Comparison of ENCODE assay signal across 8 cellular contexts in genomic region chr19:13764821-13765394, GRCh38. TPM values are rescaled to one million over a fixed set of nuclear protein-coding genes. Genes with fewer than 3 reads are reported as not detected.
A peak's percentile ranks its signal among the peaks of the same experiment; 100 is the strongest.
DNase-seq lines count a peak whose midpoint lies in the region; ATAC-seq and TF ChIP-seq lines count a peak whose summit lies in the region.

No MANE protein-coding gene starts in this region.

- H3K27me3 ChIP-seq in CD4-positive, alpha-beta T cell (ENCODE audit: control insufficient read depth, insufficient read depth, low read length), result no peaks in the 10 kb centered on the region
- peaks cover 5% of the 10 kb centered on the region for H3K27me3 ChIP-seq in HUES64 (ENCODE audit: insufficient read depth, low read length)

- peak overlapping the region; percentile 73 for H3K4me3 ChIP-seq in HUES64 (ENCODE audit: low read length)

- H3K27ac Mint-ChIP-seq in CD4-positive, alpha-beta T cell, result peak overlapping the region; percentile 80
- peak overlapping the region; percentile 69 for H3K27ac Mint-ChIP-seq in activated CD8-positive, alpha-beta memory T cell treated with anti-CD3 and anti-CD28 coated beads, Interleukin-2, amount 10 ng/mL, durations not matched to agents 7 days and 5 days
- peak overlapping the region in 2 of 3 experiments; percentile 27 to 44 for H3K27ac Mint-ChIP-seq in nephron

- no peak for TF ChIP-seq POLR2A in erythroblast (IDR thresholded peaks at IDR 0.05; ENCODE audit: low read length)

- H3K36me3 ChIP-seq in HUES64 (ENCODE audit: insufficient read depth, low read length), result peaks cover 40% of the 10 kb centered on the region

- intact Hi-C loops in CD4-positive, alpha-beta T cell (cut with DNase I, micrococcal nuclease), result loop anchor here in 1 of 2 experiments (1.0 kb wide), 1 partner anchor 18 kb away; a partner anchor contains a TSS

- POLR2A ChIA-PET in CD4-positive, alpha-beta T cell (lab: Charles Lee), result interaction anchor here (0.8 to 3.6 kb wide), 8 partner anchors 9 to 97 kb away, joined by 3 to 22 read pairs (median 6); partner anchors contain the start of genes C19orf53 and ZSWIM4

- H3K4me1 Mint-ChIP-seq in CD4-positive, alpha-beta T cell (ENCODE audit: low read depth), result peaks cover 21% of the 10 kb centered on the region
- peaks cover 24% of the 10 kb centered on the region for H3K4me1 Mint-ChIP-seq in activated CD8-positive, alpha-beta memory T cell treated with anti-CD3 and anti-CD28 coated beads, Interleukin-2, amount 10 ng/mL, durations not matched to agents 7 days and 5 days
- peaks cover 7% of the 10 kb centered on the region for H3K4me1 Mint-ChIP-seq in nephron

- peak; percentile 67 for ATAC-seq in CD4-positive, alpha-beta T cell (ENCODE audit: poor library complexity)
- ATAC-seq in activated CD8-positive, alpha-beta memory T cell treated with anti-CD3 and anti-CD28 coated beads, Interleukin-2, amount 10 ng/mL, durations not matched to agents 7 days and 5 days, result peak; percentile 67
- no peak for ATAC-seq in HG03135 (IDR thresholded peaks at IDR 0.05; ENCODE audit: unreplicated experiment)

- peaks cover 47% of the 10 kb centered on the region for H3K36me3 Mint-ChIP-seq in CD4-positive, alpha-beta T cell (ENCODE audit: low read depth)
- peaks cover 20% of the 10 kb centered on the region for H3K36me3 Mint-ChIP-seq in activated CD8-positive, alpha-beta memory T cell treated with anti-CD3 and anti-CD28 coated beads, Interleukin-2, amount 10 ng/mL, durations not matched to agents 7 days and 5 days
- peaks cover 30% of the 10 kb centered on the region for H3K36me3 Mint-ChIP-seq in nephron (ENCODE audit: low read depth)

- 4% methylated on average over 48 of the region's 48 CpGs for WGBS in HUES64

- H3K9ac ChIP-seq in HUES64 (ENCODE audit: low read depth, low read length), result peak overlapping the region; percentile 61

- CTCF ChIA-PET in CD4-positive, alpha-beta T cell (lab: Charles Lee), result no interaction called here
- CTCF ChIA-PET in activated CD8-positive, alpha-beta memory T cell treated with anti-CD3 and anti-CD28 coated beads, Interleukin-2, amount 10 ng/mL, durations not matched to agents 7 days and 5 days (lab: Charles Lee), result interaction anchor here (0.9 to 2.6 kb wide), 8 partner anchors 9 to 372 kb away, joined by 3 to 15 read pairs (median 5); partner anchors contain the start of genes ASF1B and C19orf53

- H3K27me3 Mint-ChIP-seq in CD4-positive, alpha-beta T cell, result no peaks in the 10 kb centered on the region
- H3K27me3 Mint-ChIP-seq in activated CD8-positive, alpha-beta memory T cell treated with anti-CD3 and anti-CD28 coated beads, Interleukin-2, amount 10 ng/mL, durations not matched to agents 7 days and 5 days, result no peaks in the 10 kb centered on the region
- H3K27me3 Mint-ChIP-seq in nephron (ENCODE audit: low read depth), result no peaks in the 10 kb centered on the region

- no peaks in the 10 kb centered on the region for H3K9me3 Mint-ChIP-seq in CD4-positive, alpha-beta T cell
- H3K9me3 Mint-ChIP-seq in activated CD8-positive, alpha-beta memory T cell treated with anti-CD3 and anti-CD28 coated beads, Interleukin-2, amount 10 ng/mL, durations not matched to agents 7 days and 5 days (ENCODE audit: low read depth), result no peaks in the 10 kb centered on the region
- H3K9me3 Mint-ChIP-seq in nephron, result no peaks in the 10 kb centered on the region

- no peak for TF ChIP-seq CTCF in CD4-positive, alpha-beta T cell (IDR thresholded peaks at IDR 0.05)
- no peak for TF ChIP-seq CTCF in nephron (IDR thresholded peaks at IDR 0.05; ENCODE audit: unreplicated experiment in 3 of 3)

- H3K9me3 ChIP-seq in CD4-positive, alpha-beta T cell (ENCODE audit: control insufficient read depth, low read length), result no peaks in the 10 kb centered on the region
- H3K9me3 ChIP-seq in HUES64 (ENCODE audit: insufficient read depth, low read depth, low read length), result no peaks in the 10 kb centered on the region

- H3K27ac ChIP-seq in CD4-positive, alpha-beta T cell (ENCODE audit: low read depth, low read length), result no peak overlapping the region
- no peak overlapping the region for H3K27ac ChIP-seq in HUES64 (ENCODE audit: low read depth, low read length)

- DNase-seq in CD4-positive, alpha-beta T cell, result peak in 7 of 10 experiments; percentile 12 to 47 (median 32)
- DNase-seq in activated CD8-positive, alpha-beta memory T cell treated with anti-CD3 and anti-CD28 coated beads, Interleukin-2, amount 10 ng/mL, durations not matched to agents 7 days and 5 days, result peak; percentile 55
- DNase-seq in erythroblast (lab: John Stamatoyannopoulos, UW) (peak; percentile 58 to 60), GM19238 (ENCODE audit: insufficient read length, low spot score) (no peak), putamen (ENCODE audit: low spot score) (no peak)

- no peaks in the 10 kb centered on the region for H3K4me1 ChIP-seq in HUES64 (ENCODE audit: insufficient read depth, low read length)

- peak overlapping the region; percentile 94 for H3K4me3 Mint-ChIP-seq in CD4-positive, alpha-beta T cell
- H3K4me3 Mint-ChIP-seq in activated CD8-positive, alpha-beta memory T cell treated with anti-CD3 and anti-CD28 coated beads, Interleukin-2, amount 10 ng/mL, durations not matched to agents 7 days and 5 days, result peak overlapping the region; percentile 76
- H3K4me3 Mint-ChIP-seq in nephron, result peak overlapping the region; percentile 88 to 91 (median 89)

RNA-seq across cellular contexts. Expression of gene MRI1, which starts 0.6 kb away (rescaled TPM):
- total RNA-seq in CD4-positive, alpha-beta T cell, result 10 to 100 TPM; 20.4 to 21.1 TPM
- polyA plus RNA-seq in HUES64 (2013, experiment 1 of 2), result 11.9 TPM
- 10.8 TPM for polyA plus RNA-seq in HUES64 (2013, experiment 2 of 2)
- 10 to 100 TPM; 51.7 to 59.3 TPM for total RNA-seq in activated CD8-positive, alpha-beta memory T cell treated with anti-CD3 and anti-CD28 coated beads, Interleukin-2, amount 10 ng/mL, durations not matched to agents 7 days and 5 days

RNA-seq across cellular contexts. Expression of gene C19orf53, which starts 9.3 kb away (rescaled TPM):
- 100 to 1,000 TPM; 119 TPM for total RNA-seq in CD4-positive, alpha-beta T cell
- 134 TPM for polyA plus RNA-seq in HUES64 (2013, experiment 1 of 2)
- polyA plus RNA-seq in HUES64 (2013, experiment 2 of 2), result 150 TPM
- 10 to 100 TPM; 77.7 to 94.0 TPM for total RNA-seq in activated CD8-positive, alpha-beta memory T cell treated with anti-CD3 and anti-CD28 coated beads, Interleukin-2, amount 10 ng/mL, durations not matched to agents 7 days and 5 days

RNA-seq across cellular contexts. Expression of gene ZSWIM4, which starts 30.3 kb away (rescaled TPM):
- 1 to 10 TPM; 3.5 to 3.8 TPM for total RNA-seq in CD4-positive, alpha-beta T cell
- polyA plus RNA-seq in HUES64 (2013, experiment 1 of 2), result 15.5 TPM
- polyA plus RNA-seq in HUES64 (2013, experiment 2 of 2), result 16.8 TPM
- total RNA-seq in activated CD8-positive, alpha-beta memory T cell treated with anti-CD3 and anti-CD28 coated beads, Interleukin-2, amount 10 ng/mL, durations not matched to agents 7 days and 5 days, result 1 to 10 TPM; 8.1 to 8.4 TPM

Comparison
In these comparisons a context has a peak if more than half of its experiments do, and no peak if none do; other contexts are left out.
1. DNase-seq: peak in CD4-positive, alpha-beta T cell (7 of 10), activated CD8-positive, alpha-beta memory T cell treated with anti-CD3 and anti-CD28 coated beads, Interleukin-2, amount 10 ng/mL, durations not matched to agents 7 days and 5 days (single experiment) and erythroblast (2 of 2); none in GM19238 (single experiment) and putamen (single experiment).
2. Peak in every context shown above with its lines, with median percentiles within 50 percentile points of each other: H3K27ac Mint-ChIP-seq and H3K4me3 Mint-ChIP-seq.